23 cellular contexts compared by ENCODE assay signal in the genomic region with DNA sequence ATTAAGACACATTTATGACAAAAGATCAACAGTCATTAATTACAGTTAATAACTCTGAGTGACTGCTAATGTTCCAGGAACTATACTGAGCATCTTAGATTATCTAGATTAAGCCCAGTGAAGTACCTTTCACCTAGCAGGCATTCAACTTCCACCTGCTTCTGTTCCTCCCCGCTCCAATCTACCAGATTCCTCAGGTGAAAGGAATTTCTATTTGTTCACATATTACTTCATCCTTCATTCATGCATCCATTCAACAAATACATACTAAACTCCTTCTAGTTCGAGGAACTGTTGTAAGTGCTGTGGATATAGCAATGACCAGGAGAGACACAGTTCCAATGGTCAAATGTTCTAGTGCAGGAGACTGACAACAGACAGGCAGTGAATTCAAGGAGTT.
"Had no signal": no experiment of that assay in that cellular context is flagged by ENCODE, and none has a peak within 500 bp of the region (broad histone marks: within the 10 kb centered on the region; RNA-seq: fewer than 3 reads in every experiment).

No MANE protein-coding gene starts in this region.

- H3K27ac ChIP-seq: epithelial cell of prostate, upper lobe of left lung, WERI-Rb-1 had no signal

- H3K9me3 ChIP-seq: sigmoid colon, upper lobe of left lung had no signal

- H3K36me3 ChIP-seq: sigmoid colon, upper lobe of left lung, WERI-Rb-1 had no signal

- H3K4me3 ChIP-seq: sigmoid colon, upper lobe of left lung had no signal

- H3K4me1 ChIP-seq: upper lobe of left lung had no signal

- ATAC-seq: activated CD4-positive, CD25-positive, alpha-beta regulatory T cell treated with anti-CD3 and anti-CD28 coated beads, Interleukin-2, amount 50 U/mL, for 24 hours; left colon; stimulated activated effector memory CD8-positive, alpha-beta T cell treated with anti-CD3 and anti-CD28 coated beads, Interleukin-12 subunit alpha, Interleukin-12 subunit beta, amount 100 ng/mL, for 72 hours had no signal

- DNase-seq: activated CD4-positive, alpha-beta memory T cell treated with anti-CD3 and anti-CD28 coated beads for 36 hours; activated CD4-positive, alpha-beta T cell treated with anti-CD3 and anti-CD28 coated beads, Interleukin-2, amount 10 ng/mL, durations not matched to agents 24 days and 14 days; activated CD8-positive, alpha-beta memory T cell treated with anti-CD3 and anti-CD28 coated beads, Interleukin-2, amount 50 U/mL, for 4 hours; activated gamma-delta T cell; activated naive CD4-positive, alpha-beta T cell treated with anti-CD3 and anti-CD28 coated beads, Interleukin-2, amount 10 ng/mL, durations not matched to agents 7 days and 5 days; activated naive CD8-positive, alpha-beta T cell treated with anti-CD3 and anti-CD28 coated beads, Interleukin-2, amount 10 ng/mL, durations not matched to agents 7 days and 5 days; activated T-cell treated with anti-CD3 and anti-CD28 coated beads, Interleukin-2, amount 50 U/mL, for 24 hours; glutamatergic neuron; islet precursor cell; left colon; mammary epithelial cell; posterior cingulate gyrus; retina; sigmoid colon; small intestine; stimulated activated CD4-positive, alpha-beta T cell treated with anti-CD3 and anti-CD28 coated beads, Interleukin-4, amount 100 ng/mL, for 24 hours; T1000; upper lobe of left lung; WERI-Rb-1 had no signal

- FAIRE-seq: frontal cortex, small intestine had no signal

- H3K27me3 ChIP-seq: sigmoid colon, upper lobe of left lung had no signal
